Comparison of ENCODE assay signal across 2 cellular contexts in genomic region chr3:31562525-31562924, GRCh38.
TF ChIP-seq lines count a peak whose summit lies in the region.

No MANE protein-coding gene starts in this region.

TF ChIP-seq in GM23338, 12 proteins besides CTCF, POLR2A, EP300 and RAD21:
- TF ChIP-seq ZNF462 (CRISPR knock-in tag; IDR thresholded peaks at IDR 0.05) (no peak), ZNF331 (CRISPR knock-in tag; IDR thresholded peaks at IDR 0.05; ENCODE audit: low read depth) (no peak), NANOG (IDR thresholded peaks at IDR 0.05; ENCODE audit: borderline replicate concordance) (no peak)

TF ChIP-seq in GM12878, 131 proteins besides CTCF, POLR2A, EP300 and RAD21:
- no peak for TF ChIP-seq ZBTB11 (CRISPR knock-in tag; IDR thresholded peaks at IDR 0.05)
- no peak for TF ChIP-seq E2F4 (IDR thresholded peaks at IDR 0.05; ENCODE audit: low read depth, low read length)
- no peak for TF ChIP-seq EGR1 (IDR thresholded peaks at IDR 0.05; ENCODE audit: borderline replicate concordance in 1 of 2, low read depth in 2 of 2, low read length in 2 of 2)
- no peak for TF ChIP-seq PAX5 (IDR thresholded peaks at IDR 0.05; ENCODE audit: borderline replicate concordance, low read depth, low read length)
- TF ChIP-seq ZNF207 (IDR thresholded peaks at IDR 0.05; ENCODE audit: borderline replicate concordance): no peak
- no peak for TF ChIP-seq NR2C1 (IDR thresholded peaks at IDR 0.05)
- no peak for TF ChIP-seq RFX5 (IDR thresholded peaks at IDR 0.05; ENCODE audit: low read depth, low read length)
- no peak for TF ChIP-seq MEF2A (IDR thresholded peaks at IDR 0.05; ENCODE audit: insufficient read depth, low read depth, low read length)
- TF ChIP-seq TCF3 (IDR thresholded peaks at IDR 0.05; ENCODE audit: borderline replicate concordance, insufficient read depth, low read depth, low read length): no peak
- no peak for TF ChIP-seq ASH2L (IDR thresholded peaks at IDR 0.05; ENCODE audit: borderline replicate concordance, low read depth)
- no peak for TF ChIP-seq PBX3 (IDR thresholded peaks at IDR 0.05; ENCODE audit: insufficient replicate concordance, low read depth, low read length)
- TF ChIP-seq SMAD5 (IDR thresholded peaks at IDR 0.05; ENCODE audit: low read depth): no peak
- TF ChIP-seq TCF7 (IDR thresholded peaks at IDR 0.05; ENCODE audit: borderline replicate concordance): no peak
- TF ChIP-seq CHD4 (IDR thresholded peaks at IDR 0.05): no peak
- no peak for TF ChIP-seq RB1 (IDR thresholded peaks at IDR 0.05; ENCODE audit: borderline replicate concordance)
- no peak for TF ChIP-seq ZNF592 (IDR thresholded peaks at IDR 0.05)
- no peak for TF ChIP-seq ZSCAN29 (IDR thresholded peaks at IDR 0.05)
TF ChIP-seq in GM12878: peak in this region for 0.
